34 cellular contexts compared by ENCODE assay signal in genomic region chr10:24310104-24310503, GRCh38.
DNase-seq lines count a peak whose midpoint lies in the region; ATAC-seq, FAIRE-seq and TF ChIP-seq lines count a peak whose summit lies in the region.
"Had no signal": no experiment of that assay in that cellular context is flagged by ENCODE, and none has a peak within 500 bp of the region (broad histone marks: within the 10 kb centered on the region; RNA-seq: fewer than 3 reads in every experiment).

No MANE protein-coding gene starts in this region.

- H3K27me3 Mint-ChIP-seq in mesothelial cell of epicardium (ENCODE audit: low read depth): no peaks in the 10 kb centered on the region
- H3K27me3 Mint-ChIP-seq in activated T-cell treated with anti-CD3 and anti-CD28 coated beads, Interleukin-2, amount 50 U/mL, for 72 hours (ENCODE audit: low read depth): no peaks in the 10 kb centered on the region
- H3K27me3 Mint-ChIP-seq: activated CD4-positive, alpha-beta memory T cell treated with anti-CD3 and anti-CD28 coated beads, Interleukin-2, amount 10 ng/mL, durations not matched to agents 7 days and 5 days; activated naive CD4-positive, alpha-beta T cell treated with anti-CD3 and anti-CD28 coated beads, Interleukin-2, amount 50 U/mL, for 24 hours had no signal

- TF ChIP-seq CTCF in bronchial epithelial cell (IDR thresholded peaks at IDR 0.05; ENCODE audit: insufficient read depth, low read length, severe bottlenecking) (no peak), mesothelial cell of epicardium (IDR thresholded peaks at IDR 0.05; ENCODE audit: unreplicated experiment) (no peak)

- H3K27ac Mint-ChIP-seq in mesothelial cell of epicardium: peak overlapping the region; percentile 69
- H3K27ac Mint-ChIP-seq in activated T-cell treated with anti-CD3 and anti-CD28 coated beads, Interleukin-2, amount 50 U/mL, for 72 hours: no peak overlapping the region
- H3K27ac Mint-ChIP-seq: activated CD4-positive, alpha-beta memory T cell treated with anti-CD3 and anti-CD28 coated beads, Interleukin-2, amount 10 ng/mL, durations not matched to agents 7 days and 5 days; activated naive CD4-positive, alpha-beta T cell treated with anti-CD3 and anti-CD28 coated beads, Interleukin-2, amount 50 U/mL, for 24 hours; activated T-helper 2 cell treated with anti-CD3 and anti-CD28 coated beads, Interferon-gamma antibody, Interleukin-2, Interleukin-4, amounts not matched to agents 10 μg/mL and 5 μg/mL and 100 μg/mL, durations not matched to agents 14 hours and 24 hours and 36 hours; immature natural killer cell; natural killer cell; stimulated activated effector memory CD8-positive, alpha-beta T cell treated with anti-CD3 and anti-CD28 coated beads, Interleukin-12 subunit alpha, Interleukin-12 subunit beta, amount 100 ng/mL, for 72 hours had no signal

- peaks cover 40% of the 10 kb centered on the region for H3K36me3 Mint-ChIP-seq in mesothelial cell of epicardium
- no peaks in the 10 kb centered on the region for H3K36me3 Mint-ChIP-seq in activated T-cell treated with anti-CD3 and anti-CD28 coated beads, Interleukin-2, amount 50 U/mL, for 72 hours (ENCODE audit: insufficient read depth in 2 of 2)
- H3K36me3 Mint-ChIP-seq: activated naive CD4-positive, alpha-beta T cell treated with anti-CD3 and anti-CD28 coated beads, Interleukin-2, amount 50 U/mL, for 24 hours; immature natural killer cell; natural killer cell; stimulated activated effector memory CD8-positive, alpha-beta T cell treated with anti-CD3 and anti-CD28 coated beads, Interleukin-12 subunit alpha, Interleukin-12 subunit beta, amount 100 ng/mL, for 72 hours had no signal

- no peak overlapping the region for H3K4me3 ChIP-seq in bronchial epithelial cell (ENCODE audit: low read depth, low read length)
- H3K4me3 ChIP-seq: BLaER1 treated with 17β-estradiol and CSF1 and Interleukin-3, amounts not matched to agents 10 nM and 100 nM; cardiac muscle cell; colonic mucosa; SK-N-MC; upper lobe of right lung had no signal

- H3K36me3 ChIP-seq in bronchial epithelial cell (ENCODE audit: control insufficient read depth, insufficient read depth, low read length): peaks cover 1% of the 10 kb centered on the region
- H3K36me3 ChIP-seq: BLaER1 treated with 17β-estradiol and CSF1 and Interleukin-3, amounts not matched to agents 10 nM and 100 nM; cardiac muscle cell; colonic mucosa; upper lobe of right lung had no signal

- H3K9me3 Mint-ChIP-seq in mesothelial cell of epicardium: no peaks in the 10 kb centered on the region
- H3K9me3 Mint-ChIP-seq in activated T-cell treated with anti-CD3 and anti-CD28 coated beads, Interleukin-2, amount 50 U/mL, for 72 hours: peaks cover 0 to 4% of the 10 kb centered on the region in 2 donors
- H3K9me3 Mint-ChIP-seq: activated CD4-positive, alpha-beta memory T cell treated with anti-CD3 and anti-CD28 coated beads, Interleukin-2, amount 10 ng/mL, durations not matched to agents 7 days and 5 days; activated naive CD4-positive, alpha-beta T cell treated with anti-CD3 and anti-CD28 coated beads, Interleukin-2, amount 50 U/mL, for 24 hours; activated T-helper 2 cell treated with anti-CD3 and anti-CD28 coated beads, Interferon-gamma antibody, Interleukin-2, Interleukin-4, amounts not matched to agents 10 μg/mL and 5 μg/mL and 100 μg/mL, durations not matched to agents 14 hours and 24 hours and 36 hours; stimulated activated effector memory CD8-positive, alpha-beta T cell treated with anti-CD3 and anti-CD28 coated beads, Interleukin-12 subunit alpha, Interleukin-12 subunit beta, amount 100 ng/mL, for 72 hours had no signal

- H3K27me3 ChIP-seq in bronchial epithelial cell (ENCODE audit: control insufficient read depth, insufficient read depth, low read length): no peaks in the 10 kb centered on the region
- H3K27me3 ChIP-seq: BLaER1 treated with 17β-estradiol and CSF1 and Interleukin-3, amounts not matched to agents 10 nM and 100 nM; cardiac muscle cell; colonic mucosa; upper lobe of right lung had no signal

- DNase-seq in Daoy (ENCODE audit: low read depth) (peak; percentile 8), M059J (ENCODE audit: low read depth) (peak; percentile 50), bronchial epithelial cell (ENCODE audit: low read depth) (peak; percentile 44), mesothelial cell of epicardium (ENCODE audit: low spot score in 2 of 2, unreplicated experiment in 2 of 2) (no peak), RCC 7860 (ENCODE audit: low spot score) (no peak)
- DNase-seq in activated T-cell treated with anti-CD3 and anti-CD28 coated beads, Interleukin-2, amount 50 U/mL, for 72 hours: no peak
- DNase-seq: activated CD4-positive, alpha-beta memory T cell treated with anti-CD3 and anti-CD28 coated beads, Interleukin-2, amount 10 ng/mL, durations not matched to agents 7 days and 5 days; activated CD4-positive, CD25-positive, alpha-beta regulatory T cell treated with anti-CD3 and anti-CD28 coated beads, Interleukin-2, amount 50 U/mL, for 72 hours; colonic mucosa; DMS79; effector memory CD4-positive, alpha-beta T cell; hypothalamus; immature natural killer cell; KBM-7; left ventricle myocardium superior; midbrain; natural killer cell; NCI-H1417; NCI-H2029 treated with DMSO at 0.1 percent for 48 hours; NCI-H2227 treated with DMSO at 0.1 percent for 48 hours; NCI-H69; stimulated activated CD4-positive, alpha-beta T cell treated with anti-CD3 and anti-CD28 coated beads, Interleukin-4, amount 100 ng/mL, for 24 hours; substantia nigra; T-helper 2 cell; upper lobe of right lung had no signal

- H3K4me3 Mint-ChIP-seq in mesothelial cell of epicardium: no peak overlapping the region
- H3K4me3 Mint-ChIP-seq in activated T-cell treated with anti-CD3 and anti-CD28 coated beads, Interleukin-2, amount 50 U/mL, for 72 hours: no peak overlapping the region
- H3K4me3 Mint-ChIP-seq: activated CD4-positive, alpha-beta memory T cell treated with anti-CD3 and anti-CD28 coated beads, Interleukin-2, amount 10 ng/mL, durations not matched to agents 7 days and 5 days; activated naive CD4-positive, alpha-beta T cell treated with anti-CD3 and anti-CD28 coated beads, Interleukin-2, amount 50 U/mL, for 24 hours; immature natural killer cell; natural killer cell; stimulated activated effector memory CD8-positive, alpha-beta T cell treated with anti-CD3 and anti-CD28 coated beads, Interleukin-12 subunit alpha, Interleukin-12 subunit beta, amount 100 ng/mL, for 72 hours had no signal

- H3K4me1 Mint-ChIP-seq in mesothelial cell of epicardium: peaks cover 36% of the 10 kb centered on the region
- no peaks in the 10 kb centered on the region for H3K4me1 Mint-ChIP-seq in activated T-cell treated with anti-CD3 and anti-CD28 coated beads, Interleukin-2, amount 50 U/mL, for 72 hours (ENCODE audit: low read depth)
- H3K4me1 Mint-ChIP-seq: activated CD4-positive, alpha-beta memory T cell treated with anti-CD3 and anti-CD28 coated beads, Interleukin-2, amount 10 ng/mL, durations not matched to agents 7 days and 5 days; activated naive CD4-positive, alpha-beta T cell treated with anti-CD3 and anti-CD28 coated beads, Interleukin-2, amount 50 U/mL, for 24 hours; immature natural killer cell; natural killer cell; stimulated activated effector memory CD8-positive, alpha-beta T cell treated with anti-CD3 and anti-CD28 coated beads, Interleukin-12 subunit alpha, Interleukin-12 subunit beta, amount 100 ng/mL, for 72 hours had no signal

- ATAC-seq in activated T-cell treated with anti-CD3 and anti-CD28 coated beads, Interleukin-2, amount 50 U/mL, for 72 hours (replicated peaks in 1 of 2): no peak
- ATAC-seq in HG03457 (IDR thresholded peaks at IDR 0.05; ENCODE audit: unreplicated experiment) (no peak), HG03097 (IDR thresholded peaks at IDR 0.05; ENCODE audit: low FRiP score, unreplicated experiment) (no peak)
- ATAC-seq: left ventricle myocardium superior; natural killer cell; stimulated activated effector memory CD8-positive, alpha-beta T cell treated with anti-CD3 and anti-CD28 coated beads, Interleukin-12 subunit alpha, Interleukin-12 subunit beta, amount 100 ng/mL, for 72 hours; upper lobe of right lung had no signal

- FAIRE-seq in bronchial epithelial cell (lab: Jason Lieb, UNC) (no peak), RCC 7860 (lab: Jason Lieb, UNC) (no peak)
- FAIRE-seq: H1 had no signal

Comparison
In these comparisons a context has a peak if more than half of its experiments do, and no peak if none do; other contexts are left out.
1. DNase-seq: peak in Daoy (single experiment), M059J (single experiment) and bronchial epithelial cell (single experiment); none in mesothelial cell of epicardium (0 of 2), RCC 7860 (single experiment) and activated T-cell treated with anti-CD3 and anti-CD28 coated beads, Interleukin-2, amount 50 U/mL, for 72 hours (0 of 2).